ENCODE assay signal across 12 cellular contexts in genomic region chr2:5914831-5915611, GRCh38.
DNase-seq lines count a peak whose midpoint lies in the region; ATAC-seq, FAIRE-seq and TF ChIP-seq lines count a peak whose summit lies in the region.
"Had no signal": no experiment of that assay in that cellular context is flagged by ENCODE, and none has a peak within 500 bp of the region (broad histone marks: within the 10 kb centered on the region; RNA-seq: fewer than 3 reads in every experiment).

No MANE protein-coding gene starts in this region.

- H3K36me3 Mint-ChIP-seq in MCF 10A (ENCODE audit: insufficient read depth, unreplicated experiment): no peaks in the 10 kb centered on the region

- peaks cover 24% of the 10 kb centered on the region for H3K4me1 Mint-ChIP-seq in MCF 10A (ENCODE audit: insufficient read depth, unreplicated experiment)

- H3K27me3 ChIP-seq in breast epithelium (no peaks in the 10 kb centered on the region), left lung (no peaks in the 10 kb centered on the region), spleen (replicated peaks in 1 of 7) (no peaks in the 10 kb centered on the region)
- H3K27me3 ChIP-seq: sigmoid colon had no signal

- H3K36me3 ChIP-seq in breast epithelium (no peaks in the 10 kb centered on the region), left lung (no peaks in the 10 kb centered on the region), spleen (no peaks in the 10 kb centered on the region)
- H3K36me3 ChIP-seq: sigmoid colon had no signal

- no TSS peak for BruUV-seq in MCF 10A (replicated peaks; lab: Mats Ljungman, UMichigan)

- peak; percentile 84 for ATAC-seq in left lung
- no peak for ATAC-seq in GM21367 (IDR thresholded peaks at IDR 0.05; ENCODE audit: unreplicated experiment)
- ATAC-seq in GM18907 (IDR thresholded peaks at IDR 0.05; ENCODE audit: unreplicated experiment): no peak

- TF ChIP-seq POLR2A in breast epithelium (IDR thresholded peaks at IDR 0.05) (no peak), spleen (IDR thresholded peaks at IDR 0.05) (no peak)

- H3K27me3 Mint-ChIP-seq in MCF 10A (ENCODE audit: insufficient read depth, unreplicated experiment): no peaks in the 10 kb centered on the region
- H3K27me3 Mint-ChIP-seq: dendritic cell treated with granulocyte-macrophage colony-stimulating factor and Interleukin-4, amounts not matched to agents 40 ng/mL and 50 ng/mL, for 4 days had no signal

- peak; percentile 1 for DNase-seq in MCF 10A (ENCODE audit: unreplicated experiment)
- no peak for DNase-seq in breast epithelium (ENCODE audit: low spot score in 2 of 2)
- DNase-seq in brain pericyte (ENCODE audit: low read depth, low spot score): peak; percentile 33
- no peak for DNase-seq in left lung
- DNase-seq in urothelium cell line (ENCODE audit: low spot score): peak; percentile 76
- no peak for DNase-seq in spleen
- DNase-seq: NCI-H1694; sigmoid colon; stimulated activated naive CD4-positive, alpha-beta T cell treated with Interleukin-2 at 50 U/mL for 16 hours had no signal

- H3K4me1 ChIP-seq in breast epithelium: no peaks in the 10 kb centered on the region
- H3K4me1 ChIP-seq in left lung: no peaks in the 10 kb centered on the region
- no peaks in the 10 kb centered on the region for H3K4me1 ChIP-seq in spleen

- H3K27ac ChIP-seq in breast epithelium: no peak overlapping the region
- no peak overlapping the region for H3K27ac ChIP-seq in left lung
- no peak overlapping the region for H3K27ac ChIP-seq in spleen
- H3K27ac ChIP-seq: sigmoid colon had no signal

- H3K9me3 ChIP-seq in breast epithelium (no peaks in the 10 kb centered on the region), left lung (peaks cover 0 to 6% of the 10 kb centered on the region in 2 donors), spleen (peaks cover 0 to 24% (median 13%) of the 10 kb centered on the region in 8 donors)

- FAIRE-seq in urothelium cell line (lab: Jason Lieb, UNC): no peak

- no peak overlapping the region for H3K27ac Mint-ChIP-seq in MCF 10A (ENCODE audit: low read depth, unreplicated experiment)
- H3K27ac Mint-ChIP-seq: dendritic cell treated with granulocyte-macrophage colony-stimulating factor and Interleukin-4, amounts not matched to agents 40 ng/mL and 50 ng/mL, for 4 days had no signal

- peaks cover 14% of the 10 kb centered on the region for H3K9me3 Mint-ChIP-seq in MCF 10A (ENCODE audit: unreplicated experiment)
- H3K9me3 Mint-ChIP-seq: dendritic cell treated with granulocyte-macrophage colony-stimulating factor and Interleukin-4, amounts not matched to agents 40 ng/mL and 50 ng/mL, for 4 days had no signal

- TF ChIP-seq CTCF in MCF 10A (IDR thresholded peaks at IDR 0.05; ENCODE audit: unreplicated experiment): no peak
- no peak for TF ChIP-seq CTCF in breast epithelium (IDR thresholded peaks at IDR 0.05)
- TF ChIP-seq CTCF in left lung (IDR thresholded peaks at IDR 0.05): no peak
- no peak for TF ChIP-seq CTCF in spleen (IDR thresholded peaks at IDR 0.05 in 8 of 11, conservative IDR thresholded peaks at IDR 0.05 in 3 of 11)

- no peak overlapping the region for H3K4me3 Mint-ChIP-seq in MCF 10A (ENCODE audit: unreplicated experiment)
- H3K4me3 Mint-ChIP-seq: dendritic cell treated with granulocyte-macrophage colony-stimulating factor and Interleukin-4, amounts not matched to agents 40 ng/mL and 50 ng/mL, for 4 days had no signal

- intact Hi-C loops in MCF 10A (cut with micrococcal nuclease): loop anchor here (1.0 to 10.0 kb wide), 2 partner anchors 620 to 923 kb away; no protein-coding TSS in a partner anchor
- intact Hi-C loops in breast epithelium (cut with DNase I; ENCODE audit: low total_unique reads): loop anchor here (1.0 kb wide), 1 partner anchor 46 kb away; no protein-coding TSS in a partner anchor
- intact Hi-C loops in left lung (cut with DNase I): no loop called here
- intact Hi-C loops in spleen (cut with DNase I; ENCODE audit: low total_unique reads): no loop called here

- no peak overlapping the region for H3K4me3 ChIP-seq in breast epithelium
- no peak overlapping the region for H3K4me3 ChIP-seq in left lung
- H3K4me3 ChIP-seq in spleen: no peak overlapping the region
- H3K4me3 ChIP-seq: sigmoid colon had no signal

- POLR2A ChIA-PET in MCF 10A (lab: Yijun Ruan, JAX): no interaction called here

- CTCF ChIA-PET in MCF 10A (lab: Yijun Ruan, JAX): interaction anchor here (0.6 to 1.4 kb wide), 7 partner anchors 44 to 859 kb away, joined by 3 to 5 read pairs (median 3); no protein-coding TSS in a partner anchor

- 65 to 80% (median 79%) methylated on average over 6 to 7 of the region's 7 CpGs for WGBS in spleen, 5 donors

Comparison
In these comparisons a context has a peak if more than half of its experiments do, and no peak if none do; other contexts are left out.
1. DNase-seq: peak in MCF 10A (single experiment), brain pericyte (single experiment) and urothelium cell line (single experiment); none in breast epithelium (0 of 2), left lung (0 of 2) and spleen (single experiment).
2. intact Hi-C loops: an anchor here in MCF 10A (1.0 to 10.0 kb wide) and breast epithelium (1.0 kb wide); none called in left lung and spleen.